Comparison of ENCODE assay signal across 8 cellular contexts in the genomic region with DNA sequence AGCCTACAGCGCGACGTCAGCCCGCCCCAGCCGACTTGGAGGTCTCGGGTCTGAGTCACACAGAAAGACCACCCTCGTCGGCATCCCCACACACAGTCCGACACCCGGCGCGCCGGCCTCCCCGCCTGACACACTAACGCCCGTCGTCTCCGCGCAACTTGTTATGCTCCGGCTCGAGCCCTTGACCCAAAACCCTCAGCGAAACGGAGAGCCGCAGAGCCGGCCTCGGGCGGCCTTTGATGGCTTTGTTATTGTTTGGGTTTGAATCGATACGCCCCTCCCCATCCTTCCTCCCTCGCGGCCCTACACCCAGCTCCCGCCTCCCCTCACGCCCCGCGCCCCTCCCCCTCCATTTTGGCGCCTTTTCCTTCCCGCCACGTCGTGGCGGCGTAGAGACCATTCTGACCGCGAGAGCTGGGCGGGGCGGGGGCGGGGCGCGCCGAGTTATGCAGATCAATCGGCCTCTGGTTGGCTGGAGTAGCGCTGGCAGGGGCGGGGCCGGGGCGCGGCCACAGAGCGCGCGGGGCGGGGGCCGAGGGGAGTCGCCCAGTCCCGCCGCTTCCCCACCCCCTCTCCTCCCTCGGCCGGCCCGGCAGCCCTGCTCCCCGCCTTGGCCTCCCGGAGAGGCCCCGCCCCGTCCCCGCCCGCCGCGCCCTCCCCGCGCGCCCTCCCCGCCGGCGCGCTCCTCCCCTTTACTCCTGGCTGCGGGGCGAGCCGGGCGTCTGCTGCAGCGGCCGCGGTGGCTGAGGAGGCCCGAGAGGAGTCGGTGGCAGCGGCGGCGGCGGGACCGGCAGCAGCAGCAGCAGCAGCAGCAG. TPM values are rescaled to one million over a fixed set of nuclear protein-coding genes. Genes with fewer than 3 reads are reported as not detected.
A peak's percentile ranks its signal among the peaks of the same experiment; 100 is the strongest.
DNase-seq lines count a peak whose midpoint lies in the region; ATAC-seq and TF ChIP-seq lines count a peak whose summit lies in the region.

A gene (plus strand): TSS at position 695 of the 815 bp plus-strand sequence. CDS start 424 bp downstream, outside the sequence.

- TF ChIP-seq CTCF in Calu3 (IDR thresholded peaks at IDR 0.05; ENCODE audit: unreplicated experiment) = no peak

- no peaks in the 10 kb centered on the region for H3K9me3 ChIP-seq in mononuclear cell (ENCODE audit: low read depth, low read length)

- intact Hi-C loops in Calu3 (cut with micrococcal nuclease; ENCODE audit: unreplicated experiment) = loop anchor here (2.0 to 10.0 kb wide), 3 partner anchors 32 to 255 kb away; no protein-coding TSS in a partner anchor

- peak within 1 kb of the TSS; percentile 93 for H3K27ac Mint-ChIP-seq in Calu3 (ENCODE audit: unreplicated experiment)

- no peaks in the 10 kb centered on the region for H3K27me3 ChIP-seq in mononuclear cell (ENCODE audit: insufficient read depth, low read length)

- H3K36me3 Mint-ChIP-seq in Calu3 (ENCODE audit: insufficient read depth, unreplicated experiment) = peaks cover 57% of the 10 kb centered on the region

- H3K4me3 ChIP-seq in mononuclear cell (ENCODE audit: low read length) = peak within 1 kb of the TSS; percentile 97

- no TSS peak for BruUV-seq in Calu3 (replicated peaks; lab: Mats Ljungman, UMichigan)

- H3K27me3 Mint-ChIP-seq in Calu3 (ENCODE audit: unreplicated experiment) = no peaks in the 10 kb centered on the region

- no peaks in the 10 kb centered on the region for H3K9me3 Mint-ChIP-seq in Calu3 (ENCODE audit: low read depth, unreplicated experiment)

- peaks cover 41% of the 10 kb centered on the region for H3K4me1 ChIP-seq in mononuclear cell (ENCODE audit: insufficient read depth, low read length)

- CTCF ChIA-PET in Calu3 (lab: Charles Lee) = interaction anchor here (0.6 to 4.7 kb wide), 16 partner anchors 12 to 1155 kb away, joined by 3 to 58 read pairs (median 4); no protein-coding TSS in a partner anchor

- peaks cover 17% of the 10 kb centered on the region for H3K4me1 Mint-ChIP-seq in Calu3 (ENCODE audit: low read depth, unreplicated experiment)

- peak within 1 kb of the TSS; percentile 96 for H3K4me3 Mint-ChIP-seq in Calu3 (ENCODE audit: low read depth, unreplicated experiment)

- DNase-seq in Calu3 = peak; percentile 99
- DNase-seq in HuH-7.5 (ENCODE audit: low spot score) = peak; percentile 83
- DNase-seq in OCI-M1 (lab: John Stamatoyannopoulos, UW) = peak; percentile 99
- DNase-seq in activated T-cell treated with anti-CD3 and anti-CD28 coated beads for 24 hours (ENCODE audit: low read depth) = peak; percentile 99
- DNase-seq in epidermal melanocyte (ENCODE audit: insufficient read length, low spot score) = peak; percentile 96
- DNase-seq in stimulated activated CD8-positive, alpha-beta memory T cell treated with anti-CD3 and anti-CD28 coated beads, Interleukin-2, amount 100 ng/mL, for 48 hours (ENCODE audit: low read depth in 2 of 2) = peak; percentile 99 to 100

- peak; percentile 67 for ATAC-seq in GM21515 (IDR thresholded peaks at IDR 0.05; ENCODE audit: unreplicated experiment)

RNA-seq across cellular contexts. Expression of the gene that starts here (rescaled TPM):
- total RNA-seq in Calu3 (2022) = 18.6 and 19.1 TPM in 2 replicates
- 107 TPM for total RNA-seq in mononuclear cell

Comparison
In these comparisons a context has a peak if more than half of its experiments do, and no peak if none do; other contexts are left out.
1. Peak in every context shown above with its lines: DNase-seq, ATAC-seq and H3K4me3 ChIP-seq.